Comparison of ENCODE assay signal across 16 cellular contexts in genomic region chr20:62377615-62378085, GRCh38. TPM values are rescaled to one million over a fixed set of nuclear protein-coding genes. Genes with fewer than 3 reads are reported as not detected.
A peak's percentile ranks its signal among the peaks of the same experiment; 100 is the strongest.
DNase-seq lines count a peak whose midpoint lies in the region; ATAC-seq and TF ChIP-seq lines count a peak whose summit lies in the region.
"Had no signal": no experiment of that assay in that cellular context is flagged by ENCODE, and none has a peak within 500 bp of the region (broad histone marks: within the 10 kb centered on the region; RNA-seq: fewer than 3 reads in every experiment).

No MANE protein-coding gene starts in this region.

- H3K36me3 Mint-ChIP-seq in progenitor cell of endocrine pancreas (ENCODE audit: insufficient read depth), result peaks cover 11% of the 10 kb centered on the region

- H3K9me3 ChIP-seq in heart left ventricle, result no peaks in the 10 kb centered on the region

- H3K36me3 ChIP-seq in heart left ventricle, result no peaks in the 10 kb centered on the region

- TF ChIP-seq CTCF in heart left ventricle (IDR thresholded peaks at IDR 0.05) (peak in 1 of 12 donors; percentile 16), progenitor cell of endocrine pancreas (IDR thresholded peaks at IDR 0.05; ENCODE audit: unreplicated experiment) (no peak)

- WGBS in heart left ventricle, 4 donors, result 0 to 50% (median 41%) methylated on average over 5 to 14 of the region's 14 CpGs

- H3K9me3 Mint-ChIP-seq in progenitor cell of endocrine pancreas (ENCODE audit: low read depth), result peaks cover 5% of the 10 kb centered on the region

- peak overlapping the region in 11 of 12 donors; percentile 6 to 97 (median 58) for H3K27ac ChIP-seq in heart left ventricle
- H3K27ac ChIP-seq: HL-60 had no signal

- peaks cover 20% of the 10 kb centered on the region for H3K4me1 Mint-ChIP-seq in progenitor cell of endocrine pancreas (ENCODE audit: low read depth)

- DNase-seq in COR-L47 (lab: John Stamatoyannopoulos, UW) (peak; percentile 53), anterior cingulate cortex (lab: John Stamatoyannopoulos, UW) (peak in 32 of 58 donors; percentile 15 to 79 (median 50)), heart left ventricle (peak in 4 of 5 donors; percentile 60 to 73 (median 66)), progenitor cell of endocrine pancreas (ENCODE audit: low spot score, unreplicated experiment) (no peak), putamen (ENCODE audit: low spot score) (no peak), NCI-H187 treated with DMSO at 0.1 percent for 48 hours (lab: John Stamatoyannopoulos, UW) (no peak), GOT3 (lab: John Stamatoyannopoulos, UW) (no peak)
- DNase-seq: activated CD4-positive, alpha-beta T cell treated with anti-CD3 and anti-CD28 coated beads, Interleukin-2, amount 50 U/mL, for 48 hours; activated naive CD4-positive, alpha-beta T cell treated with Interleukin-2 at 50 U/mL for 16 hours; MV-4-11 had no signal

- no peak for TF ChIP-seq POLR2A in heart left ventricle (IDR thresholded peaks at IDR 0.05)

- peak overlapping the region; percentile 90 for H3K27ac Mint-ChIP-seq in progenitor cell of endocrine pancreas
- H3K27ac Mint-ChIP-seq: dendritic cell treated with granulocyte-macrophage colony-stimulating factor and Interleukin-4, amounts not matched to agents 40 ng/mL and 50 ng/mL, for 4 days; memory B cell had no signal

- ATAC-seq in heart left ventricle, result peak; percentile 14 to 48 (median 29)
- ATAC-seq in HG03432 (IDR thresholded peaks at IDR 0.05; ENCODE audit: unreplicated experiment), result no peak

- H3K4me1 ChIP-seq in heart left ventricle, result peaks cover 0 to 72% (median 45%) of the 10 kb centered on the region in 12 donors

- H3K4me3 ChIP-seq in heart left ventricle, result no peak overlapping the region

- no peaks in the 10 kb centered on the region for H3K27me3 Mint-ChIP-seq in progenitor cell of endocrine pancreas

- H3K4me3 Mint-ChIP-seq in progenitor cell of endocrine pancreas (ENCODE audit: low read depth), result no peak overlapping the region
- H3K4me3 Mint-ChIP-seq: dendritic cell treated with granulocyte-macrophage colony-stimulating factor and Interleukin-4, amounts not matched to agents 40 ng/mL and 50 ng/mL, for 4 days; memory B cell had no signal

- no peaks in the 10 kb centered on the region for H3K27me3 ChIP-seq in heart left ventricle

- intact Hi-C loops in heart left ventricle (cut with DNase I), result loop anchor here in 2 of 10 donors (2.0 to 10.0 kb wide), 3 partner anchors 25 to 233 kb away; partner anchors contain the start of genes PSMA7 (in 1 of the 2) and SS18L1 (in 1 of the 2)

RNA-seq across cellular contexts. Expression of gene RPS21, which starts 9.3 kb away (rescaled TPM):
- total RNA-seq in heart left ventricle (100 to 1,000 TPM; 434 to 831 (median 670) TPM), progenitor cell of endocrine pancreas (1,160 and 1,251 TPM in 2 replicates)
- 1,000 to 10,000 TPM; 1,943 to 3,051 TPM for polyA plus RNA-seq in heart left ventricle

RNA-seq across cellular contexts. Expression of gene LAMA5, which starts 10.5 kb away (rescaled TPM):
- total RNA-seq in heart left ventricle, result 100 to 1,000 TPM in 1 of 9 donors, 10 to 100 TPM in 8; 57.4 to 107 (median 73.6) TPM
- 100 to 1,000 TPM in 1 of 2 donors, 10 to 100 TPM in 1; 72.0 to 128 TPM for polyA plus RNA-seq in heart left ventricle
- 248 and 252 TPM in 2 replicates for total RNA-seq in progenitor cell of endocrine pancreas

RNA-seq across cellular contexts. Expression of gene CABLES2, which starts 29.4 kb away (rescaled TPM):
- total RNA-seq in heart left ventricle (10 to 100 TPM in 2 of 9 donors, 1 to 10 TPM in 7; 6.1 to 12.0 (median 8.8) TPM), progenitor cell of endocrine pancreas (20.4 and 21.7 TPM in 2 replicates)
- polyA plus RNA-seq in heart left ventricle, result 10 to 100 TPM in 1 of 2 donors, 1 to 10 TPM in 1; 2.9 to 10.7 TPM

RNA-seq across cellular contexts. Expression of gene RBBP8NL, which starts 49.7 kb away (rescaled TPM):
- not detected for total RNA-seq in heart left ventricle
- not detected for polyA plus RNA-seq in heart left ventricle
- total RNA-seq in progenitor cell of endocrine pancreas, result 14.4 and 17.5 TPM in 2 replicates
- total RNA-seq: pulmonary artery endothelial cell; T-helper 1 cell treated with Interleukin-12 subunit alpha and Interleukin-12 subunit beta and Interleukin-4 antibody, amounts not matched to agents 30 ng/mL and 1 ng/mL, for 36 hours had no signal

Comparison
In these comparisons a context has a peak if more than half of its experiments do, and no peak if none do; other contexts are left out.
1. DNase-seq: peak in COR-L47 (single experiment), anterior cingulate cortex (32 of 58) and heart left ventricle (4 of 5); none in progenitor cell of endocrine pancreas (single experiment), putamen (single experiment), NCI-H187 treated with DMSO at 0.1 percent for 48 hours (single experiment) and GOT3 (single experiment).